In the genomic region with DNA sequence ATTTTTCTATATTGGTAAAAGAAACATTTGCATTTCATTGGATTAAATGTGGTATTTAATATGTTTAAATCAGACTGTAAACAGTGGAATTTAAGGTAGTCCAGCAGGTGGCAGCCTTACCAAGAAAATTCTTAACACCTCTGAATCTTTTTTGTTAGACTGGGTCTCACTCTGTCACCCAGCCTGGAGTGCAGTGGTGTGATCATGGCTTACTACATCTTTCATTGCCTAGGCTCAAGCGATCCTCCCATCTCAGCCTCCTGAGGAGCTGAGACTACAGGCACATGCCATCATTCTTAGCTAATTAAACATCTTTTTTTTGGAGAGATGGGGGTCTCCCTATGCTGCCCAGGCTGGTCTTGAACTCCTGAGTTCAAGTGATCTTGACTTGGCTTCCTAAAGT, we compare ENCODE assay signal across 8 cellular contexts.
DNase-seq lines count a peak whose midpoint lies in the region; ATAC-seq and TF ChIP-seq lines count a peak whose summit lies in the region.

No MANE protein-coding gene starts in this region.

- POLR2A ChIA-PET in OCI-LY7 (lab: Charles Lee) = no interaction called here

- no peaks in the 10 kb centered on the region for H3K9me2 ChIP-seq in OCI-LY7 (ENCODE audit: insufficient read depth, low read length)

- CTCF ChIA-PET in OCI-LY7 (lab: Charles Lee; ENCODE audit: unreplicated experiment) = no interaction called here
- CTCF ChIA-PET in activated naive CD4-positive, alpha-beta T cell treated with anti-CD3 and anti-CD28 coated beads for 36 hours (lab: Charles Lee) = interaction anchor here (0.7 kb wide), 3 partner anchors 346 to 577 kb away, joined by 3 read pairs; no protein-coding TSS in a partner anchor

- peaks cover 11% of the 10 kb centered on the region for H3K36me3 Mint-ChIP-seq in activated naive CD4-positive, alpha-beta T cell treated with anti-CD3 and anti-CD28 coated beads for 36 hours (ENCODE audit: low read depth)

- no peaks in the 10 kb centered on the region for H4K20me1 ChIP-seq in OCI-LY7 (ENCODE audit: insufficient read depth, low read length)

- H3K4me3 Mint-ChIP-seq in activated naive CD4-positive, alpha-beta T cell treated with anti-CD3 and anti-CD28 coated beads for 36 hours = no peak overlapping the region

- no peak overlapping the region for H2AFZ ChIP-seq in OCI-LY7 (ENCODE audit: low read length)

- no peaks in the 10 kb centered on the region for H3K9me3 Mint-ChIP-seq in activated naive CD4-positive, alpha-beta T cell treated with anti-CD3 and anti-CD28 coated beads for 36 hours

- H3K9me3 ChIP-seq in OCI-LY7 (ENCODE audit: low read length) = no peaks in the 10 kb centered on the region

- TF ChIP-seq CTCF in OCI-LY7 (conservative IDR thresholded peaks at IDR 0.05; ENCODE audit: low read length) = peak; percentile 87

- ATAC-seq in GM19324 (IDR thresholded peaks at IDR 0.05; ENCODE audit: low FRiP score, unreplicated experiment) (no peak), HG02938 (IDR thresholded peaks at IDR 0.05; ENCODE audit: unreplicated experiment) (no peak)

- no peaks in the 10 kb centered on the region for H3K79me2 ChIP-seq in OCI-LY7 (ENCODE audit: insufficient read depth, low read depth, low read length)

- H3K4me3 ChIP-seq in OCI-LY7 (ENCODE audit: low read depth, low read length, poor library complexity, severe bottlenecking) = no peak overlapping the region

- no peaks in the 10 kb centered on the region for H3K27me3 Mint-ChIP-seq in activated naive CD4-positive, alpha-beta T cell treated with anti-CD3 and anti-CD28 coated beads for 36 hours (ENCODE audit: low read depth)

- H3K27ac ChIP-seq in OCI-LY7 (ENCODE audit: low read depth, low read length, poor library complexity, severe bottlenecking) = no peak overlapping the region

- H3K27ac Mint-ChIP-seq in activated naive CD4-positive, alpha-beta T cell treated with anti-CD3 and anti-CD28 coated beads for 36 hours = no peak overlapping the region

- intact Hi-C loops in OCI-LY7 (cut with micrococcal nuclease; ENCODE audit: unreplicated experiment) = loop anchor here (1.0 to 5.0 kb wide), 3 partner anchors 468 to 724 kb away; no protein-coding TSS in a partner anchor
- intact Hi-C loops in activated naive CD4-positive, alpha-beta T cell treated with anti-CD3 and anti-CD28 coated beads for 36 hours (cut with micrococcal nuclease) = loop anchor here (1.0 kb wide), 2 partner anchors 468 to 486 kb away; no protein-coding TSS in a partner anchor

- no peaks in the 10 kb centered on the region for H3K4me1 Mint-ChIP-seq in activated naive CD4-positive, alpha-beta T cell treated with anti-CD3 and anti-CD28 coated beads for 36 hours (ENCODE audit: low read depth)

- no TSS peak for BruUV-seq in OCI-LY7 (replicated peaks; lab: Mats Ljungman, UMichigan)

- no peak overlapping the region for H3K4me2 ChIP-seq in OCI-LY7 (ENCODE audit: low read length)

- peaks cover 10% of the 10 kb centered on the region; the same call in 1 of the 2 replicates for H3K36me3 ChIP-seq in OCI-LY7 (ENCODE audit: insufficient read depth, low read length)

- DNase-seq in D341Med (ENCODE audit: low spot score) (peak; percentile 34), HK-2 (ENCODE audit: unreplicated experiment) (peak; percentile 31), OCI-LY7 (ENCODE audit: low spot score) (peak; percentile 79), hepatic stellate cell (ENCODE audit: low spot score) (peak; percentile 24)
- peak; percentile 72 for DNase-seq in activated naive CD4-positive, alpha-beta T cell treated with anti-CD3 and anti-CD28 coated beads for 36 hours
- DNase-seq in stimulated activated CD4-positive, alpha-beta T cell treated with anti-CD3 and anti-CD28 coated beads, Interleukin-15, amount 100 ng/mL, for 24 hours = peak; percentile 58

- peaks cover 25% of the 10 kb centered on the region for H3K4me1 ChIP-seq in OCI-LY7 (ENCODE audit: insufficient read depth, low read length, poor library complexity, severe bottlenecking)

Comparison
In these comparisons a context has a peak if more than half of its experiments do, and no peak if none do; other contexts are left out.
1. DNase-seq: peak in every context shown above with its lines; median percentile 79 in OCI-LY7; 72 in activated naive CD4-positive, alpha-beta T cell treated with anti-CD3 and anti-CD28 coated beads for 36 hours; 58 in stimulated activated CD4-positive, alpha-beta T cell treated with anti-CD3 and anti-CD28 coated beads, Interleukin-15, amount 100 ng/mL, for 24 hours; 34 in D341Med; 31 in HK-2; 24 in hepatic stellate cell.